14 cellular contexts compared by ENCODE assay signal in the genomic region with DNA sequence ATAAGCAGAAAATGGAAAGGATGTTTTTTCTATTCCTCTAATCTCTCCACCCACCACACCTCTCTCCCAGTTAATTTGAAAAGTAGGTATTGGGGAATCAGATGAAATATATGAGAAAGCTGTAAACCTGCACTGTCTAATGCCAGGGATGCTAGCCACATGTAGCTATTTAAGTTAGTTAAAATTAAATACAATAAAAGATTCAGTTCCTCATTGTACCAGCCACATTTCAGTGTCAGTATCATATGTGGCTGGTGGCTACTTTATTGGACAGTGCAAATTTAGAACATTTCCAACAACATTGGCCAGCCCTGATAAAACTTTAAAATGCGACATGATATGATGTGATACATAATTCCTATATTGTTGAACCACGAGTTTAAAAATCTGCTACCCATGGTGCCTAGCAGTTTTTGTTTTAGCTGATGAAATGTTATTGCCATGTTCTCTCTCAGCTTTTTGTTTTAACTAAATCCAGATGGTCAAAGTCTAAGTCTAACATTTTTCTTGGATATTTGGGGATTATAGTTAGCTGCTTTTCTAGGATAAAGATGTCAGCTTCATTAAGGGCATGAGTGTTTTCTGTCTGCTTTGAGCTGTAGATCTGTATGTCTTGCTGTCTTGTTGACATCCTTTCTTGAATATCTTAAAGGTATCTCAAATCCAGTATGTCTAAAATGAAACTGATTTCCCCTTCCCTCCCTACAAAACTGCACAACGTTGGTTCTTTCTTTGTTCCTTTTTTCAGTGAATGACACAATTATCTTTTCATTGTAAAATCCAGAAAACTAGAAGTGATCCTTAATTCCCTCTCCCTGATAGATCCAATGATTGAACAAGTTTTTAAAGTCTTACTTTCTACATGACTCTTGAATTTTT. TPM values are rescaled to one million over a fixed set of nuclear protein-coding genes. Genes with fewer than 3 reads are reported as not detected.
A peak's percentile ranks its signal among the peaks of the same experiment; 100 is the strongest.
DNase-seq lines count a peak whose midpoint lies in the region; ATAC-seq and TF ChIP-seq lines count a peak whose summit lies in the region.
"Had no signal": no experiment of that assay in that cellular context is flagged by ENCODE, and none has a peak within 500 bp of the region (broad histone marks: within the 10 kb centered on the region; RNA-seq: fewer than 3 reads in every experiment).

No MANE protein-coding gene starts in this region.

- no peaks in the 10 kb centered on the region for H3K27me3 ChIP-seq in endocrine pancreas (ENCODE audit: control insufficient read depth, insufficient read depth, low read length)
- H3K27me3 ChIP-seq in Caco-2 (replicated peaks; ENCODE audit: control insufficient read depth, insufficient read depth, low read length) = no peaks in the 10 kb centered on the region
- H3K27me3 ChIP-seq: body of pancreas had no signal

- peak overlapping the region; percentile 49 for H3K4me3 Mint-ChIP-seq in activated naive CD4-positive, alpha-beta T cell treated with anti-CD3 and anti-CD28 coated beads, Interleukin-2, amount 50 U/mL, for 24 hours
- no peak overlapping the region for H3K4me3 Mint-ChIP-seq in Caco-2 (ENCODE audit: unreplicated experiment)

- H3K4me3 ChIP-seq in endocrine pancreas (ENCODE audit: control insufficient read depth, insufficient read depth, low read length) (peak overlapping the region; percentile 47), Caco-2 (ENCODE audit: low read depth, low read length) (no peak overlapping the region)
- H3K4me3 ChIP-seq: body of pancreas had no signal

- POLR2A ChIA-PET in Caco-2 (lab: Charles Lee) = no interaction called here

- BruUV-seq in Caco-2 (replicated peaks; lab: Mats Ljungman, UMichigan) = no TSS peak

- intact Hi-C loops in Caco-2 (cut with micrococcal nuclease; ENCODE audit: unreplicated experiment) = no loop called here

- H3K9me3 Mint-ChIP-seq in activated naive CD4-positive, alpha-beta T cell treated with anti-CD3 and anti-CD28 coated beads, Interleukin-2, amount 50 U/mL, for 24 hours = no peaks in the 10 kb centered on the region
- H3K9me3 Mint-ChIP-seq in Caco-2 (ENCODE audit: unreplicated experiment) = no peaks in the 10 kb centered on the region

- CTCF ChIA-PET in Caco-2 (lab: Charles Lee) = no interaction called here

- H3K9ac ChIP-seq in endocrine pancreas (ENCODE audit: control insufficient read depth, insufficient read depth, low read length) = no peak overlapping the region

- no peaks in the 10 kb centered on the region for H3K36me3 ChIP-seq in endocrine pancreas (ENCODE audit: control insufficient read depth, insufficient read depth, low read length)
- H3K36me3 ChIP-seq in Caco-2 (ENCODE audit: control insufficient read depth, insufficient read depth, low read length) = no peaks in the 10 kb centered on the region

- H3K4me1 Mint-ChIP-seq in activated naive CD4-positive, alpha-beta T cell treated with anti-CD3 and anti-CD28 coated beads, Interleukin-2, amount 50 U/mL, for 24 hours = peaks cover 43% of the 10 kb centered on the region
- H3K4me1 Mint-ChIP-seq in Caco-2 (ENCODE audit: low read depth, unreplicated experiment) = peaks cover 8% of the 10 kb centered on the region

- no peaks in the 10 kb centered on the region for H3K27me3 Mint-ChIP-seq in activated naive CD4-positive, alpha-beta T cell treated with anti-CD3 and anti-CD28 coated beads, Interleukin-2, amount 50 U/mL, for 24 hours
- H3K27me3 Mint-ChIP-seq in Caco-2 (ENCODE audit: insufficient read depth, unreplicated experiment) = no peaks in the 10 kb centered on the region

- H3K27ac Mint-ChIP-seq in activated naive CD4-positive, alpha-beta T cell treated with anti-CD3 and anti-CD28 coated beads, Interleukin-2, amount 50 U/mL, for 24 hours = peak overlapping the region; percentile 32
- no peak overlapping the region for H3K27ac Mint-ChIP-seq in Caco-2 (ENCODE audit: unreplicated experiment)

- no peak for DNase-seq in activated naive CD4-positive, alpha-beta T cell (lab: John Stamatoyannopoulos, UW)
- DNase-seq in MV-4-11 (lab: John Stamatoyannopoulos, UW) (peak; percentile 62), Caco-2 (no peak)
- DNase-seq in activated effector memory CD4-positive, alpha-beta T cell treated with anti-CD3 and anti-CD28 coated beads, Interleukin-2, amount 50 U/mL, for 16 hours = no peak
- DNase-seq: activated CD4-positive, CD25-positive, alpha-beta regulatory T cell; body of pancreas; IMR-90; mesendoderm; NCI-H510A treated with DMSO at 0.1 percent for 48 hours had no signal

- H3K9me3 ChIP-seq in endocrine pancreas (ENCODE audit: control insufficient read depth, low read length) = no peaks in the 10 kb centered on the region
- no peaks in the 10 kb centered on the region for H3K9me3 ChIP-seq in Caco-2
- H3K9me3 ChIP-seq: body of pancreas had no signal

- TF ChIP-seq CTCF in Caco-2 (IDR thresholded peaks at IDR 0.05; ENCODE audit: insufficient read depth in 1 of 2, low read depth in 1 of 2, low read length in 1 of 2, severe bottlenecking in 1 of 2, unreplicated experiment in 1 of 2) = no peak

- ATAC-seq in GM19463 (IDR thresholded peaks at IDR 0.05; ENCODE audit: unreplicated experiment) = no peak
- no peak for ATAC-seq in GM19395 (IDR thresholded peaks at IDR 0.05; ENCODE audit: unreplicated experiment)
- ATAC-seq: body of pancreas had no signal

- H3K4me1 ChIP-seq in endocrine pancreas (ENCODE audit: control insufficient read depth, insufficient read depth, low read length) (peaks cover 36% of the 10 kb centered on the region), Caco-2 (no peaks in the 10 kb centered on the region)

- peaks cover 2% of the 10 kb centered on the region for H3K36me3 Mint-ChIP-seq in activated naive CD4-positive, alpha-beta T cell treated with anti-CD3 and anti-CD28 coated beads, Interleukin-2, amount 50 U/mL, for 24 hours
- no peaks in the 10 kb centered on the region for H3K36me3 Mint-ChIP-seq in Caco-2 (ENCODE audit: insufficient read depth, unreplicated experiment)

RNA-seq across cellular contexts. Expression of a gene that starts 6.1 kb away (rescaled TPM):
- 26.9 and 31.9 TPM in 2 replicates for total RNA-seq in Caco-2 (2022)

RNA-seq across cellular contexts. Expression of a gene that starts 6.3 kb away (rescaled TPM):
- 0.95 and 1.0 TPM in 2 replicates for total RNA-seq in Caco-2 (2022)
- total RNA-seq: glomerular endothelial cell, IMR-90 had no signal
